ENCODE assay signal across 10 cellular contexts in the genomic region with DNA sequence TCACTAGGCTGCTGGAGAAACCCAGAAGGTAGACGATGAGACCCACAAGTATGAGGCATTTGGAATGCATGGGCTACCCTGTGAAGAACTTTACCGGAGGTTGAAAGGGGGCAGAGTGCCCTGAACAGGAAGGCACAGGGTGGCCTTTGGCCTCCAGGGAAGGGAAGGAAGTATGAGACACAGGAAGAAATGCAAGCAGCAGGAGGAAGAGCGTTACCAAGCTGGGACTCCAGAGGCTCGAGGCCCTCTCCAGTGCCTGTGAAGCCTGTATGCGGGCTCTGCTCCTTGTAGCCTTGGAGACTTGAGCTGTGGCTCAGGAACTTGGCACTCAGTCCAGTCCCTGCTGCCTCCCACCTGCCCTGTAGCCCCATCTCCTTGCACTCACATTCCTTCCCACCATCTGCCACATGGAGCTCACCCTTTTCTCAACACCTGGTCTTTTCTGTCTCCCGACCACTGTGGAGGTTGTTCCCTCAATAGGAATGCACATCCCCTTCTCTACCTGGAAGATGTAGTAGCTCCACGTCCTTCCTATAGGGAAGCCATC. TPM values are rescaled to one million over a fixed set of nuclear protein-coding genes. Genes with fewer than 3 reads are reported as not detected.
DNase-seq lines count a peak whose midpoint lies in the region; ATAC-seq, FAIRE-seq and TF ChIP-seq lines count a peak whose summit lies in the region.
"Had no signal": no experiment of that assay in that cellular context is flagged by ENCODE, and none has a peak within 500 bp of the region (broad histone marks: within the 10 kb centered on the region; RNA-seq: fewer than 3 reads in every experiment).

No MANE protein-coding gene starts in this region.

- no peak for TF ChIP-seq POLR2A in K562 (conservative IDR thresholded peaks at IDR 0.05)

- TF ChIP-seq CTCF in HFFc6 (IDR thresholded peaks at IDR 0.05) (no peak), K562 (IDR thresholded peaks at IDR 0.05 in 2 of 3, conservative IDR thresholded peaks at IDR 0.05 in 1 of 3; ENCODE audit: insufficient read depth in 2 of 3, low read depth in 1 of 3, low read length in 3 of 3) (no peak)

- H3K27ac ChIP-seq in BLaER1 (peak overlapping the region; percentile 80), K562 (ENCODE audit: extremely low read depth, low read depth, low read length) (no peak overlapping the region)

- BruUV-seq in K562 (replicated peaks; lab: Mats Ljungman, UMichigan), result no TSS peak

- H3K9me3 ChIP-seq in BLaER1 (no peaks in the 10 kb centered on the region), K562 (replicated peaks; ENCODE audit: control insufficient read depth, insufficient read depth, low read depth, low read length) (no peaks in the 10 kb centered on the region)

- intact Hi-C loops in K562 (cut with micrococcal nuclease), result no loop called here

- peak overlapping the region; percentile 96 for H3K27ac Mint-ChIP-seq in HFFc6

- FAIRE-seq in K562 (lab: Jason Lieb, UNC), result no peak

- H3K36me3 ChIP-seq in BLaER1 (0 out of 2 replicates have a peak, but pooled peaks cover 8% of the 10 kb centered on the region), K562 (ENCODE audit: control insufficient read depth, insufficient read depth, low read length) (peaks cover 6% of the 10 kb centered on the region; the same call in 1 of the 3 replicates)

- no peaks in the 10 kb centered on the region for H3K79me2 ChIP-seq in K562 (ENCODE audit: control insufficient read depth, insufficient read depth, low read length)

- peak overlapping the region; percentile 45 for H3K4me3 Mint-ChIP-seq in HFFc6

- H3K27me3 ChIP-seq in BLaER1, result no peaks in the 10 kb centered on the region
- no peaks in the 10 kb centered on the region for H3K27me3 ChIP-seq in K562 (ENCODE audit: control insufficient read depth in 2 of 2, insufficient read depth in 2 of 2, low read length in 2 of 2)
- H3K27me3 ChIP-seq: dorsolateral prefrontal cortex had no signal

- TF ChIP-seq EP300 in K562 (IDR thresholded peaks at IDR 0.05; ENCODE audit: low read length), result no peak

- H3K9me1 ChIP-seq in K562 (ENCODE audit: control insufficient read depth, insufficient read depth, low read length), result no peaks in the 10 kb centered on the region

- WGBS in K562 (ENCODE audit: insufficient coverage, low coverage, missing lambda C conversion rate), result 82% methylated on average over 7 of the region's 7 CpGs

- H3K9me3 Mint-ChIP-seq in HFFc6, result no peaks in the 10 kb centered on the region

- H4K20me1 ChIP-seq in BLaER1 (no peaks in the 10 kb centered on the region), K562 (replicated peaks; ENCODE audit: control insufficient read depth, insufficient read depth, low read length) (peaks cover 11% of the 10 kb centered on the region; the same call in 1 of the 2 replicates)

- CTCF ChIA-PET in K562 (lab: Yijun Ruan, JAX; ENCODE audit: low intra/inter-chr PET ratio), result no interaction called here

- no peaks in the 10 kb centered on the region; the same call in none of the 2 replicates for H3K27me3 Mint-ChIP-seq in HFFc6 (ENCODE audit: insufficient read depth)

- ATAC-seq in K562 (no peak), HG03025 (IDR thresholded peaks at IDR 0.05; ENCODE audit: low FRiP score, unreplicated experiment) (no peak)

- POLR2A ChIA-PET in K562 (lab: Yijun Ruan, JAX), result interaction anchor here (0.7 to 7.1 kb wide), 8 partner anchors 9 to 604 kb away, joined by 3 to 95 read pairs (median 3); partner anchors contain the start of gene BSDC1

- in situ Hi-C loops in K562 (cut with MboI), result loop anchor here (5.0 kb wide), 1 partner anchor 61 kb away; no protein-coding TSS in a partner anchor

- no peaks in the 10 kb centered on the region for H3K36me3 Mint-ChIP-seq in HFFc6 (ENCODE audit: low read depth)

- H3K4me3 ChIP-seq in BLaER1 (peak overlapping the region; percentile 26), K562 (no peak overlapping the region)
- H3K4me3 ChIP-seq: dorsolateral prefrontal cortex had no signal

- no peak for TF ChIP-seq RAD21 in K562 (CRISPR knock-in tag; conservative IDR thresholded peaks at IDR 0.05 in 1 of 2, IDR thresholded peaks at IDR 0.05 in 1 of 2)

- peak overlapping the region; percentile 49; the same call in 1 of the 2 replicates for H3K9ac ChIP-seq in BLaER1
- peak overlapping the region in 1 of 2 experiments; percentile 49; a peak in 1 of 4 replicates for H3K9ac ChIP-seq in K562 (ENCODE audit: insufficient read depth in 1 of 2, low read depth in 2 of 2, low read length in 2 of 2)

- peaks cover 65% of the 10 kb centered on the region for H3K4me1 ChIP-seq in BLaER1
- H3K4me1 ChIP-seq in K562 (replicated peaks in 1 of 2; ENCODE audit: control insufficient read depth in 2 of 2, insufficient read depth in 2 of 2, low read length in 2 of 2), result peaks cover 2 to 4% of the 10 kb centered on the region in 2 experiments; a peak in 2 of 5 replicates

- H2AFZ ChIP-seq in K562 (ENCODE audit: low read depth, low read length), result no peak overlapping the region

- H3K4me1 Mint-ChIP-seq in HFFc6 (ENCODE audit: low read depth), result peaks cover 40% of the 10 kb centered on the region

- H3K4me2 ChIP-seq in BLaER1, result peak overlapping the region; percentile 74
- H3K4me2 ChIP-seq in K562 (ENCODE audit: insufficient read depth, low read length), result no peak overlapping the region

- DNase-seq in HFFc6 (no peak), K562 (ENCODE audit: extremely low read depth in 1 of 4, low spot score in 3 of 4) (no peak), lung microvascular endothelial cell (ENCODE audit: low read depth in 2 of 2) (peak; percentile 37 to 86)
- DNase-seq in central memory CD4-positive, alpha-beta T cell, result no peak
- no peak for DNase-seq in activated CD4-positive, CD25-positive, alpha-beta regulatory T cell treated with anti-CD3 and anti-CD28 coated beads, Interleukin-2, amount 50 U/mL, for 72 hours
- DNase-seq in stimulated activated CD4-positive, alpha-beta T cell treated with anti-CD3 and anti-CD28 coated beads, Interleukin-15, amount 100 ng/mL, for 24 hours, result no peak
- DNase-seq: activated CD4-positive, alpha-beta T cell treated with anti-CD3 and anti-CD28 coated beads, Interleukin-2, amount 50 U/mL, for 1 hour had no signal

TF ChIP-seq in K562, 482 proteins besides CTCF, POLR2A, EP300 and RAD21:
- TF ChIP-seq POLR2B (IDR thresholded peaks at IDR 0.05; ENCODE audit: low read depth, partially characterized antibody) (peak; percentile 25), SUPT5H (IDR thresholded peaks at IDR 0.05) (0 out of 2 replicates have a peak, but pooled peaks have one; percentile 27), CBX3 (IDR thresholded peaks at IDR 0.05; ENCODE audit: borderline replicate concordance in 1 of 2, low read length in 2 of 2) (no peak)

RNA-seq across cellular contexts. Expression of gene RNF19B, which starts 33.5 kb away (rescaled TPM):
- 10 to 100 TPM in 3 of 6 experiments, 1 to 10 TPM in 3; 9.4 to 10.6 (median 9.9) TPM for total RNA-seq in HFFc6 (2021; fragmentation: NEBNext Ultra II Directional; extraction: Animal tissue kit (Norgen Biotek cat#: 25700))
- 7.2 and 10.6 TPM in 2 replicates for total RNA-seq in K562 (2011; cell fraction: chromatin; rRNA removed; ENCODE audit: low replicate concordance)
- 7.9 and 11.3 TPM in 2 replicates for total RNA-seq in K562 (2011; cell fraction: nucleolus; rRNA removed)
- 6.7 and 7.8 TPM in 2 replicates for total RNA-seq in K562 (2011; cell fraction: nucleoplasm; rRNA removed)
- total RNA-seq in K562 (2014; rRNA removed), result 9.6 and 11.8 TPM in 2 replicates
- 9.1 and 10.2 TPM in 2 replicates for total RNA-seq in K562 (2014; rRNA removed; fragmentation: Illumina TruSeq; extraction: Trizol)
- total RNA-seq in K562 (2015; rRNA removed; fragmentation: Illumina TruSeq; extraction: Trizol), result 10.5 and 10.9 TPM in 2 replicates
- 14.9 TPM in 2 replicates for total RNA-seq in K562 (2021)
- 10.2 and 14.3 TPM in 2 replicates for polyA plus RNA-seq in K562 (2011; rRNA removed)
- polyA plus RNA-seq in K562 (2011; cell fraction: cytosol; rRNA removed), result 9.9 and 11.1 TPM in 2 replicates
- 5.4 and 6.0 TPM in 2 replicates for polyA plus RNA-seq in K562 (2011; cell fraction: nucleus; rRNA removed)
- polyA plus RNA-seq in K562 (2012), result 12.3 and 15.2 TPM in 2 replicates
- 14.1 and 14.6 TPM in 2 replicates for polyA plus RNA-seq in K562 (2014; fragmentation: Illumina TruSeq; extraction: Trizol)
- 1 to 10 TPM; 2.6 to 2.8 TPM for polyA plus RNA-seq in K562 (2014; fragmentation: Nextera tagmentation; extraction: Ambion mirVana)
- polyA plus RNA-seq in K562 (2014; rRNA removed), result 10.1 and 11.6 TPM in 2 replicates
- polyA minus RNA-seq in K562 (2011; rRNA and poly(A)+ RNA removed), result 18.7 and 25.2 TPM in 2 replicates
- polyA minus RNA-seq in K562 (2011; cell fraction: cytosol; rRNA and poly(A)+ RNA removed), result 7.8 and 11.6 TPM in 2 replicates
- polyA minus RNA-seq in K562 (2011; cell fraction: nucleus; rRNA and poly(A)+ RNA removed), result 4.7 and 7.8 TPM in 2 replicates
- total RNA-seq in lung microvascular endothelial cell, result 8.5 and 12.9 TPM in 2 replicates

RNA-seq across cellular contexts. Expression of gene AK2, which starts 38.6 kb away (rescaled TPM):
- 100 to 1,000 TPM; 160 to 173 (median 168) TPM for total RNA-seq in HFFc6 (2021; fragmentation: NEBNext Ultra II Directional; extraction: Animal tissue kit (Norgen Biotek cat#: 25700))
- total RNA-seq in K562 (2011; cell fraction: chromatin; rRNA removed; ENCODE audit: low replicate concordance), result 308 and 373 TPM in 2 replicates
- 190 and 213 TPM in 2 replicates for total RNA-seq in K562 (2011; cell fraction: nucleolus; rRNA removed)
- 283 and 338 TPM in 2 replicates for total RNA-seq in K562 (2011; cell fraction: nucleoplasm; rRNA removed)
- total RNA-seq in K562 (2014; rRNA removed) (349 and 444 TPM in 2 replicates), K562 (2014; rRNA removed; fragmentation: Illumina TruSeq; extraction: Trizol) (456 and 483 TPM in 2 replicates), K562 (2015; rRNA removed; fragmentation: Illumina TruSeq; extraction: Trizol) (490 and 510 TPM in 2 replicates), K562 (2021) (509 and 517 TPM in 2 replicates), lung microvascular endothelial cell (46.2 and 54.6 TPM in 2 replicates)
- polyA plus RNA-seq in K562 (2011; rRNA removed) (447 and 549 TPM in 2 replicates), K562 (2014; fragmentation: Illumina TruSeq; extraction: Trizol) (802 and 1,050 TPM in 2 replicates), K562 (2014; fragmentation: Nextera tagmentation; extraction: Ambion mirVana) (100 to 1,000 TPM; 105 to 140 TPM), K562 (2014; rRNA removed) (512 and 577 TPM in 2 replicates)
- 383 and 522 TPM in 2 replicates for polyA plus RNA-seq in K562 (2011; cell fraction: cytosol; rRNA removed)
- polyA plus RNA-seq in K562 (2011; cell fraction: nucleus; rRNA removed), result 310 and 377 TPM in 2 replicates
- 354 and 451 TPM in 2 replicates for polyA plus RNA-seq in K562 (2012)
- 247 and 258 TPM in 2 replicates for polyA minus RNA-seq in K562 (2011; rRNA and poly(A)+ RNA removed)
- polyA minus RNA-seq in K562 (2011; cell fraction: cytosol; rRNA and poly(A)+ RNA removed), result 169 and 177 TPM in 2 replicates
- polyA minus RNA-seq in K562 (2011; cell fraction: nucleus; rRNA and poly(A)+ RNA removed), result 101 and 183 TPM in 2 replicates

Comparison
In these comparisons a context has a peak if more than half of its experiments do, and no peak if none do; other contexts are left out.
1. DNase-seq: peak in lung microvascular endothelial cell (2 of 2); none in HFFc6 (single experiment), K562 (0 of 4), central memory CD4-positive, alpha-beta T cell (single experiment), activated CD4-positive, CD25-positive, alpha-beta regulatory T cell treated with anti-CD3 and anti-CD28 coated beads, Interleukin-2, amount 50 U/mL, for 72 hours (single experiment) and stimulated activated CD4-positive, alpha-beta T cell treated with anti-CD3 and anti-CD28 coated beads, Interleukin-15, amount 100 ng/mL, for 24 hours (single experiment).